8 cellular contexts compared by ENCODE assay signal in genomic region chr18:50194623-50195532, GRCh38. TPM values are rescaled to one million over a fixed set of nuclear protein-coding genes. Genes with fewer than 3 reads are reported as not detected.
DNase-seq lines count a peak whose midpoint lies in the region; ATAC-seq, FAIRE-seq and TF ChIP-seq lines count a peak whose summit lies in the region.

Gene MYO5B, minus strand, starts transcription at chr18:50195147. Its CDS starts 354 bp downstream, at chr18:50194793.

- peaks cover 3% of the 10 kb centered on the region for H3K79me2 ChIP-seq in HepG2 (ENCODE audit: insufficient read depth, low read length)

- H3K4me1 ChIP-seq in HUES6 (ENCODE audit: control insufficient read depth, insufficient read depth, low read length) (peaks cover 7% of the 10 kb centered on the region), HepG2 (ENCODE audit: insufficient read depth, low read length) (peaks cover 42% of the 10 kb centered on the region)

- H3K9me3 ChIP-seq in HUES6 (ENCODE audit: control insufficient read depth, insufficient read depth, low read depth, low read length) = no peaks in the 10 kb centered on the region
- H3K9me3 ChIP-seq in HepG2 (ENCODE audit: low read length) = no peaks in the 10 kb centered on the region

- H3K9ac ChIP-seq in HUES6 (ENCODE audit: low read length) = peak within 1 kb of the TSS; percentile 12
- peak within 1 kb of the TSS; percentile 76 for H3K9ac ChIP-seq in HepG2 (ENCODE audit: insufficient read depth, low read depth, low read length)

- in situ Hi-C loops in HepG2 (cut with HindIII; ENCODE audit: extremely low pct_ligation_motif_present, low pct_unique_long_range_greater_than_20kb) = loop anchor here (5.0 to 10.0 kb wide), 2 partner anchors 138 to 280 kb away; no protein-coding TSS in a partner anchor

- no TSS peak for BruUV-seq in Calu3 (replicated peaks; lab: Mats Ljungman, UMichigan)
- BruUV-seq in MCF 10A (replicated peaks; lab: Mats Ljungman, UMichigan) = no TSS peak
- BruUV-seq in HepG2 (replicated peaks; lab: Mats Ljungman, UMichigan) = no TSS peak

- no peaks in the 10 kb centered on the region for H4K20me1 ChIP-seq in HepG2 (ENCODE audit: insufficient read depth, low read length)

- H3K27ac ChIP-seq in HUES6 (ENCODE audit: low read depth, low read length) (no peak within 1 kb of the TSS), HepG2 (ENCODE audit: extremely low read length, insufficient read depth, low read length) (peak within 1 kb of the TSS; percentile 65)

- POLR2A ChIA-PET in MCF 10A (lab: Yijun Ruan, JAX) = interaction anchor here (0.7 to 3.0 kb wide), 15 partner anchors 9 to 382 kb away, joined by 3 to 12 read pairs (median 4); no protein-coding TSS in a partner anchor
- POLR2A ChIA-PET in HepG2 (lab: Yijun Ruan, JAX) = interaction anchor here (0.6 to 1.2 kb wide), 4 partner anchors 9 to 124 kb away, joined by 3 read pairs; no protein-coding TSS in a partner anchor

- WGBS in HepG2 (ENCODE audit: low lambda C conversion rate) = 0% methylated on average over 45 of the region's 115 CpGs

- peak within 1 kb of the TSS; percentile 70 for H3K4me3 ChIP-seq in HUES6 (ENCODE audit: low read depth, low read length)
- peak within 1 kb of the TSS; percentile 73 to 90 (median 83) for H3K4me3 ChIP-seq in HepG2 (replicated peaks in 1 of 3; ENCODE audit: insufficient read depth in 1 of 3, low read depth in 2 of 3, low read length in 3 of 3)

- H3K36me3 Mint-ChIP-seq in Calu3 (ENCODE audit: insufficient read depth, unreplicated experiment) (peaks cover 29% of the 10 kb centered on the region), MCF 10A (ENCODE audit: insufficient read depth, unreplicated experiment) (no peaks in the 10 kb centered on the region)

- peak; percentile 41; a peak in 1 of 4 replicates for TF ChIP-seq POLR2A in HepG2 (IDR thresholded peaks at IDR 0.05; ENCODE audit: insufficient read depth in 1 of 2, low read depth in 2 of 2, low read length in 2 of 2)

- peak within 1 kb of the TSS; percentile 96 for H3K4me2 ChIP-seq in HepG2 (ENCODE audit: low read depth, low read length)

- TF ChIP-seq RAD21 in HepG2 (CRISPR knock-in tag; IDR thresholded peaks at IDR 0.05) = peak; percentile 96

- H3K27me3 Mint-ChIP-seq in Calu3 (ENCODE audit: unreplicated experiment) (peaks cover 13% of the 10 kb centered on the region), MCF 10A (ENCODE audit: insufficient read depth, unreplicated experiment) (peaks cover 31% of the 10 kb centered on the region)

- CTCF ChIA-PET in Calu3 (lab: Charles Lee) (interaction anchor here (0.6 to 2.4 kb wide), 14 partner anchors 9 to 254 kb away, joined by 3 to 8 read pairs (median 4); no protein-coding TSS in a partner anchor), MCF 10A (lab: Yijun Ruan, JAX) (interaction anchor here (0.6 to 3.1 kb wide), 24 partner anchors 8 to 241 kb away, joined by 3 to 10 read pairs (median 4); no protein-coding TSS in a partner anchor), HepG2 (lab: Yijun Ruan, JAX; ENCODE audit: low intra/inter-chr PET ratio, low total read pairs) (interaction anchor here (1.0 to 2.4 kb wide), 3 partner anchors 137 to 185 kb away, joined by 4 to 15 read pairs (median 10); no protein-coding TSS in a partner anchor)

- peak; percentile 37 for ATAC-seq in GM19468 (IDR thresholded peaks at IDR 0.05; ENCODE audit: extremely low read depth, unreplicated experiment)
- ATAC-seq in HepG2 = peak; percentile 90
- ATAC-seq in HG03457 (IDR thresholded peaks at IDR 0.05; ENCODE audit: unreplicated experiment) = no peak

- DNase-seq in Calu3 (peak; percentile 95), T-helper 1 cell (peak in 3 of 5 donors; percentile 13 to 45 (median 24)), MCF 10A (ENCODE audit: unreplicated experiment) (peak; percentile 78), HepG2 (ENCODE audit: low spot score) (peak; percentile 63)
- peak; percentile 12 to 39 (median 26) for DNase-seq in stimulated activated CD4-positive, alpha-beta T cell treated with anti-CD3 and anti-CD28 coated beads, TNF-alpha, amount 100 ng/mL, for 4 hours (ENCODE audit: low read depth in 3 of 3)

- no peaks in the 10 kb centered on the region for H3K36me3 ChIP-seq in HUES6 (ENCODE audit: control insufficient read depth, insufficient read depth, low read length)
- H3K36me3 ChIP-seq in HepG2 (replicated peaks in 1 of 2; ENCODE audit: control insufficient read depth in 1 of 2, insufficient read depth in 2 of 2, low read length in 2 of 2) = no peaks in the 10 kb centered on the region

- peaks cover 33% of the 10 kb centered on the region for H3K4me1 Mint-ChIP-seq in Calu3 (ENCODE audit: low read depth, unreplicated experiment)
- H3K4me1 Mint-ChIP-seq in MCF 10A (ENCODE audit: insufficient read depth, unreplicated experiment) = peaks cover 22% of the 10 kb centered on the region

- peak within 1 kb of the TSS; percentile 82 for H3K27ac Mint-ChIP-seq in Calu3 (ENCODE audit: unreplicated experiment)
- no peak within 1 kb of the TSS for H3K27ac Mint-ChIP-seq in MCF 10A (ENCODE audit: low read depth, unreplicated experiment)

- intact Hi-C loops in Calu3 (cut with micrococcal nuclease; ENCODE audit: unreplicated experiment) (loop anchor here (1.0 to 5.0 kb wide), 4 partner anchors 53 to 144 kb away; no protein-coding TSS in a partner anchor), MCF 10A (cut with micrococcal nuclease) (loop anchor here (1.0 to 5.0 kb wide), 4 partner anchors 53 to 182 kb away; no protein-coding TSS in a partner anchor), HepG2 (cut with micrococcal nuclease; ENCODE audit: unreplicated experiment) (loop anchor here (1.0 kb wide), 2 partner anchors 105 to 138 kb away; no protein-coding TSS in a partner anchor)

- TF ChIP-seq EP300 in HepG2 (IDR thresholded peaks at IDR 0.05; ENCODE audit: low read depth in 2 of 2, low read length in 2 of 2) (no peak), HepG2 (CRISPR knock-in tag; IDR thresholded peaks at IDR 0.05; ENCODE audit: borderline replicate concordance) (no peak)

- H3K27me3 ChIP-seq in HUES6 (ENCODE audit: control insufficient read depth, insufficient read depth, low read length) = peaks cover 85% of the 10 kb centered on the region
- peaks cover 0 to 15% of the 10 kb centered on the region in 2 experiments; a peak in 4 of 5 replicates for H3K27me3 ChIP-seq in HepG2 (ENCODE audit: control insufficient read depth in 1 of 2, insufficient read depth in 2 of 2, low read length in 2 of 2)

- H3K4me3 Mint-ChIP-seq in Calu3 (ENCODE audit: low read depth, unreplicated experiment) = peak within 1 kb of the TSS; percentile 96
- H3K4me3 Mint-ChIP-seq in MCF 10A (ENCODE audit: unreplicated experiment) = peak within 1 kb of the TSS; percentile 71

- TF ChIP-seq CTCF in Calu3 (IDR thresholded peaks at IDR 0.05; ENCODE audit: unreplicated experiment) (peak; percentile 50), MCF 10A (IDR thresholded peaks at IDR 0.05; ENCODE audit: unreplicated experiment) (peak; percentile 49), HepG2 (CRISPR knock-in tag; IDR thresholded peaks at IDR 0.05) (peak; percentile 50; the same call in 1 of the 2 replicates)

- H3K9me3 Mint-ChIP-seq in Calu3 (ENCODE audit: low read depth, unreplicated experiment) (no peaks in the 10 kb centered on the region), MCF 10A (ENCODE audit: unreplicated experiment) (no peaks in the 10 kb centered on the region)

- FAIRE-seq in HepG2 (lab: Jason Lieb, UNC) = no peak

- H2AFZ ChIP-seq in HepG2 (ENCODE audit: low read length) = peak within 1 kb of the TSS; percentile 61

TF ChIP-seq in HepG2, 621 proteins besides CTCF, POLR2A, EP300 and RAD21 (continues in another document):
- TF ChIP-seq TMF1 (CRISPR knock-in tag; IDR thresholded peaks at IDR 0.05; ENCODE audit: low read depth) (peak; percentile 41; the same call in 1 of the 2 replicates), TFDP1 (CRISPR knock-in tag; IDR thresholded peaks at IDR 0.05; ENCODE audit: borderline replicate concordance) (peak; percentile 59), ZFY (CRISPR knock-in tag; IDR thresholded peaks at IDR 0.05) (peak; percentile 85), ZNF777 (CRISPR knock-in tag; IDR thresholded peaks at IDR 0.05) (peak; percentile 62; the same call in 1 of the 2 replicates), STAG1 (CRISPR knock-in tag; IDR thresholded peaks at IDR 0.05) (peak; percentile 61), ZNF761 (CRISPR knock-in tag; conservative IDR thresholded peaks at IDR 0.05) (0 out of 2 replicates have a peak, but pooled peaks have one; percentile 27)

RNA-seq across cellular contexts. Expression of gene MYO5B, which starts in this region (rescaled TPM):
- total RNA-seq in Calu3 (2022) (56.7 and 59.1 TPM in 2 replicates), MCF 10A (2022) (25.9 and 26.7 TPM in 2 replicates), HepG2 (2016; rRNA removed; fragmentation: Illumina TruSeq; extraction: Trizol) (24.0 and 34.9 TPM in 2 replicates)
- total RNA-seq in HepG2 (2016; cell fraction: cytosol; rRNA removed; fragmentation: Illumina TruSeq; extraction: Trizol; ENCODE audit: low read depth) = 3.5 TPM in 2 replicates
- total RNA-seq in HepG2 (2016; cell fraction: insoluble cytoplasmic fraction; rRNA removed; fragmentation: Illumina TruSeq; extraction: Trizol) = 22.2 and 31.0 TPM in 2 replicates
- total RNA-seq in HepG2 (2016; cell fraction: membrane; rRNA removed; fragmentation: Illumina TruSeq; extraction: Trizol) = 9.8 and 11.9 TPM in 2 replicates
- total RNA-seq in HepG2 (2016; cell fraction: nucleus; rRNA removed; fragmentation: Illumina TruSeq; extraction: Trizol) = 18.1 and 21.7 TPM in 2 replicates
- 12.4 and 13.1 TPM in 2 replicates for polyA plus RNA-seq in HepG2 (2011; rRNA removed)
- polyA plus RNA-seq in HepG2 (2011; cell fraction: cytosol; rRNA removed) = 10.8 and 12.5 TPM in 2 replicates
- 12.7 and 15.2 TPM in 2 replicates for polyA plus RNA-seq in HepG2 (2011; cell fraction: nucleus; rRNA removed)
- polyA plus RNA-seq in HepG2 (2012) = 9.7 and 12.2 TPM in 2 replicates
- polyA plus RNA-seq in HepG2 (2016; cell fraction: cytosol; fragmentation: Illumina TruSeq; extraction: Trizol; ENCODE audit: low read depth) = 1.7 and 2.1 TPM in 2 replicates
- 35.5 and 36.8 TPM in 2 replicates for polyA plus RNA-seq in HepG2 (2016; cell fraction: insoluble cytoplasmic fraction; fragmentation: Illumina TruSeq; extraction: Trizol; ENCODE audit: low read depth)
- 6.1 and 8.8 TPM in 2 replicates for polyA plus RNA-seq in HepG2 (2016; cell fraction: membrane; fragmentation: Illumina TruSeq; extraction: Trizol; ENCODE audit: low read depth)
- polyA plus RNA-seq in HepG2 (2016; cell fraction: nucleus; fragmentation: Illumina TruSeq; extraction: Trizol; ENCODE audit: insufficient read depth, low read depth) = 21.2 and 23.3 TPM in 2 replicates
- polyA minus RNA-seq in HepG2 (2011; rRNA and poly(A)+ RNA removed; ENCODE audit: low replicate concordance) = 24.8 and 28.9 TPM in 2 replicates
- polyA minus RNA-seq in HepG2 (2011; cell fraction: cytosol; rRNA and poly(A)+ RNA removed) = 14.2 and 20.7 TPM in 2 replicates
- polyA minus RNA-seq in HepG2 (2011; cell fraction: nucleus; rRNA and poly(A)+ RNA removed) = 9.4 and 16.2 TPM in 2 replicates

Comparison
In these comparisons a context has a peak if more than half of its experiments do, and no peak if none do; other contexts are left out.
1. DNase-seq: peak in every context shown above with its lines; median percentile 95 in Calu3; 78 in MCF 10A; 63 in HepG2; 26 in stimulated activated CD4-positive, alpha-beta T cell treated with anti-CD3 and anti-CD28 coated beads, TNF-alpha, amount 100 ng/mL, for 4 hours; 24 in T-helper 1 cell.